12 cellular contexts compared by ENCODE assay signal in genomic region chr17:73349138-73349537, GRCh38. TPM values are rescaled to one million over a fixed set of nuclear protein-coding genes. Genes with fewer than 3 reads are reported as not detected.
DNase-seq lines count a peak whose midpoint lies in the region; ATAC-seq and TF ChIP-seq lines count a peak whose summit lies in the region.
"Had no signal": no experiment of that assay in that cellular context is flagged by ENCODE, and none has a peak within 500 bp of the region (broad histone marks: within the 10 kb centered on the region; RNA-seq: fewer than 3 reads in every experiment).

No MANE protein-coding gene starts in this region.

- no peak for DNase-seq in Panc1 (ENCODE audit: low read depth, low spot score)
- DNase-seq in endodermal cell = peak; percentile 76
- DNase-seq in medulla oblongata (ENCODE audit: extremely low spot score) = peak; percentile 94
- DNase-seq in stomach = no peak
- no peak for DNase-seq in 8988T
- DNase-seq in GM20000 (ENCODE audit: low spot score) = no peak
- DNase-seq in tibial artery = no peak
- no peak for DNase-seq in CD4-positive, alpha-beta T cell
- DNase-seq: CD8-positive, alpha-beta T cell; HFFc6; Kasumi-1 had no signal

- H3K36me3 Mint-ChIP-seq in endodermal cell (ENCODE audit: low read depth) = no peaks in the 10 kb centered on the region
- H3K36me3 Mint-ChIP-seq in CD4-positive, alpha-beta T cell (ENCODE audit: low read depth) = no peaks in the 10 kb centered on the region

- TF ChIP-seq POLR2A in stomach (IDR thresholded peaks at IDR 0.05) = no peak

- H3K27me3 Mint-ChIP-seq in endodermal cell (ENCODE audit: insufficient read depth) = no peaks in the 10 kb centered on the region
- H3K27me3 Mint-ChIP-seq in CD4-positive, alpha-beta T cell = no peaks in the 10 kb centered on the region

- POLR2A ChIA-PET in Panc1 (lab: Charles Lee) = interaction anchor here (0.7 kb wide), 1 partner anchor 83 kb away, joined by 4 read pairs; no protein-coding TSS in a partner anchor
- POLR2A ChIA-PET in CD4-positive, alpha-beta T cell (lab: Charles Lee) = no interaction called here

- H3K4me1 ChIP-seq in Panc1 (ENCODE audit: control insufficient read depth, insufficient read depth, low read length) (peaks cover 3% of the 10 kb centered on the region), endodermal cell (ENCODE audit: control insufficient read depth, insufficient read depth, low read length) (peaks cover 20% of the 10 kb centered on the region), stomach (peaks cover 0 to 37% (median 10%) of the 10 kb centered on the region in 4 donors), tibial artery (peaks cover 0 to 19% (median 5%) of the 10 kb centered on the region in 4 donors)

- CTCF ChIA-PET in Panc1 (lab: Charles Lee) = no interaction called here
- CTCF ChIA-PET in CD4-positive, alpha-beta T cell (lab: Charles Lee) = no interaction called here

- TF ChIP-seq EP300 in stomach (IDR thresholded peaks at IDR 0.05) = no peak

- H3K36me3 ChIP-seq in Panc1 (ENCODE audit: control insufficient read depth, insufficient read depth, low read length) (no peaks in the 10 kb centered on the region), endodermal cell (ENCODE audit: control insufficient read depth, insufficient read depth, low read length) (no peaks in the 10 kb centered on the region), stomach (no peaks in the 10 kb centered on the region), tibial artery (no peaks in the 10 kb centered on the region)

- peak; percentile 15; the same call in 1 of the 2 replicates for ATAC-seq in Panc1
- no peak for ATAC-seq in CD4-positive, alpha-beta T cell (ENCODE audit: poor library complexity)
- ATAC-seq: CD8-positive, alpha-beta T cell had no signal

- TF ChIP-seq CTCF in Panc1 (IDR thresholded peaks at IDR 0.05) (no peak), endodermal cell (conservative IDR thresholded peaks at IDR 0.05) (no peak), stomach (IDR thresholded peaks at IDR 0.05) (no peak), GM20000 (IDR thresholded peaks at IDR 0.05; ENCODE audit: extremely low read depth, missing control alignments) (no peak), tibial artery (IDR thresholded peaks at IDR 0.05) (no peak)
- TF ChIP-seq CTCF in CD4-positive, alpha-beta T cell (IDR thresholded peaks at IDR 0.05) = no peak

- H3K9me3 ChIP-seq in Panc1 (ENCODE audit: control insufficient read depth, insufficient read depth, low read depth, low read length) (no peaks in the 10 kb centered on the region), endodermal cell (ENCODE audit: control insufficient read depth, low read length) (no peaks in the 10 kb centered on the region), stomach (no peaks in the 10 kb centered on the region), tibial artery (no peaks in the 10 kb centered on the region)
- H3K9me3 ChIP-seq in CD4-positive, alpha-beta T cell (ENCODE audit: control insufficient read depth, low read length) = no peaks in the 10 kb centered on the region

- H3K9ac ChIP-seq in endodermal cell (ENCODE audit: extremely low read depth, low read length, poor library complexity, severe bottlenecking) = no peak overlapping the region

- H3K27ac ChIP-seq in Panc1 (ENCODE audit: low read length) (no peak overlapping the region), endodermal cell (ENCODE audit: low read depth, low read length) (peak overlapping the region; percentile 42), stomach (peak overlapping the region in 4 of 5 donors; percentile 24 to 80 (median 62)), tibial artery (no peak overlapping the region)
- no peak overlapping the region for H3K27ac ChIP-seq in CD4-positive, alpha-beta T cell (ENCODE audit: low read depth, low read length)

- in situ Hi-C loops in Panc1 (cut with HindIII; ENCODE audit: low pct_unique_long_range_greater_than_20kb, low sequenced_read_pairs) = no loop called here

- H3K4me1 Mint-ChIP-seq in endodermal cell = peaks cover 39% of the 10 kb centered on the region
- no peaks in the 10 kb centered on the region for H3K4me1 Mint-ChIP-seq in CD4-positive, alpha-beta T cell (ENCODE audit: low read depth)

- intact Hi-C loops in Panc1 (cut with micrococcal nuclease; ENCODE audit: unreplicated experiment) (no loop called here), stomach (cut with DNase I; ENCODE audit: low total_unique reads) (no loop called here), tibial artery (cut with DNase I; ENCODE audit: low total_unique reads) (no loop called here)
- intact Hi-C loops in CD4-positive, alpha-beta T cell (cut with DNase I, micrococcal nuclease) = no loop called here

- H3K9me3 Mint-ChIP-seq in endodermal cell = no peaks in the 10 kb centered on the region
- no peaks in the 10 kb centered on the region for H3K9me3 Mint-ChIP-seq in CD4-positive, alpha-beta T cell
- H3K9me3 Mint-ChIP-seq: CD8-positive, alpha-beta T cell; HFFc6 had no signal

- H3K27me3 ChIP-seq in Panc1 (ENCODE audit: control insufficient read depth, insufficient read depth, low read length) (no peaks in the 10 kb centered on the region), endodermal cell (ENCODE audit: control insufficient read depth, insufficient read depth, low read length, poor library complexity, severe bottlenecking) (no peaks in the 10 kb centered on the region), stomach (no peaks in the 10 kb centered on the region), tibial artery (no peaks in the 10 kb centered on the region)
- no peaks in the 10 kb centered on the region for H3K27me3 ChIP-seq in CD4-positive, alpha-beta T cell (ENCODE audit: control insufficient read depth, insufficient read depth, low read length)

- 75 to 82% methylated on average over 2 to 6 of the region's 6 CpGs for WGBS in endodermal cell (ENCODE audit: insufficient coverage in 1 of 2, insufficient read length in 1 of 2), 2 experiments
- 64 to 86% (median 74%) methylated on average over 4 to 6 of the region's 6 CpGs for WGBS in stomach, 5 donors

- H3K4me3 Mint-ChIP-seq in endodermal cell = no peak overlapping the region
- H3K4me3 Mint-ChIP-seq in CD4-positive, alpha-beta T cell = no peak overlapping the region
- H3K4me3 Mint-ChIP-seq: CD8-positive, alpha-beta T cell; HFFc6 had no signal

- BruUV-seq in Panc1 (replicated peaks; lab: Mats Ljungman, UMichigan) = no TSS peak

- H3K4me3 ChIP-seq in Panc1 (ENCODE audit: low read depth in 2 of 2, low read length in 2 of 2) = no peak overlapping the region
- no peak overlapping the region for H3K4me3 ChIP-seq in endodermal cell (ENCODE audit: low read length)
- H3K4me3 ChIP-seq in stomach = no peak overlapping the region
- no peak overlapping the region for H3K4me3 ChIP-seq in tibial artery
- H3K4me3 ChIP-seq: lung had no signal

- H3K27ac Mint-ChIP-seq in endodermal cell = peak overlapping the region; percentile 48
- no peak overlapping the region for H3K27ac Mint-ChIP-seq in CD4-positive, alpha-beta T cell
- H3K27ac Mint-ChIP-seq: CD8-positive, alpha-beta T cell; HFFc6 had no signal

RNA-seq across cellular contexts. Expression of gene CDC42EP4, which starts 37.3 kb away (rescaled TPM):
- total RNA-seq in Panc1 (2021; ENCODE audit: unreplicated experiment) (65.9 TPM), endodermal cell (10 to 100 TPM; 38.5 to 49.7 TPM), stomach (10 to 100 TPM; 44.6 to 93.3 (median 68.9) TPM)
- 69.7 TPM for polyA plus RNA-seq in Panc1 (2012; ENCODE audit: insufficient read length)
- 57.7 TPM for polyA plus RNA-seq in endodermal cell (2013, experiment 1 of 2)
- 49.6 TPM for polyA plus RNA-seq in endodermal cell (2013, experiment 2 of 2)
- polyA plus RNA-seq in stomach = 10 to 100 TPM; 23.2 to 38.3 (median 25.7) TPM
- 1 to 10 TPM; 2.9 to 3.5 TPM for total RNA-seq in CD4-positive, alpha-beta T cell

Comparison
In these comparisons a context has a peak if more than half of its experiments do, and no peak if none do; other contexts are left out.
1. DNase-seq: peak in endodermal cell (single experiment) and medulla oblongata (single experiment); none in Panc1 (single experiment), stomach (single experiment), 8988T (single experiment), GM20000 (single experiment), tibial artery (0 of 2) and CD4-positive, alpha-beta T cell (0 of 10).
2. H3K27ac ChIP-seq: peak in endodermal cell (single experiment) and stomach (4 of 5); none in Panc1 (single experiment), tibial artery (0 of 2) and CD4-positive, alpha-beta T cell (single experiment).
3. RNA of gene CDC42EP4, which starts 37.3 kb away (total RNA-seq): 44.6 to 93.3 TPM in stomach, 65.9 TPM in Panc1 (single experiment) and 38.5 to 49.7 TPM in endodermal cell; 2.9 to 3.5 TPM in CD4-positive, alpha-beta T cell; every median in the first group is over 4 times any median in the second.